ENCODE assay signal across 25 cellular contexts in the genomic region with DNA sequence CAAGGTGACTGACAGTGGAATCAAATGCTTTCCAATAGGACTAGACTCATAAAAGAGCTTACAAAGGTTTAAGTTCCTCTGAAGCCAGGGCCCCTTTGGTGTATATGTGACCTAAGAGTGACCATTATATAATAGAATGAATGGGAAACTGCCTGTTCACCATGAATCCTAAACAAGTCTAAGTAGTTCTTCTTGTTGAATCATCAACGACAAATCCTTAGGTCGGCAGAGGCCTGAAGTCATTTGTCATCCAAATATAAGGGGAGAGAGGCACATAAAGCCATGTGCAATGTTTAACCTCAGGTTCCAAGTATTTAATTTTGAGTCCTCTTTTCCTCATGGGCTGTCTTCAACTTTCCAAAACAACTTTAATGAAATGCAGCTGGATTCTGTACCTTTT.
DNase-seq lines count a peak whose midpoint lies in the region; ATAC-seq and TF ChIP-seq lines count a peak whose summit lies in the region.
"Had no signal": no experiment of that assay in that cellular context is flagged by ENCODE, and none has a peak within 500 bp of the region (broad histone marks: within the 10 kb centered on the region; RNA-seq: fewer than 3 reads in every experiment).

No MANE protein-coding gene starts in this region.

- H3K27me3 ChIP-seq in Karpas-422 (ENCODE audit: low read length) (no peaks in the 10 kb centered on the region), esophagus squamous epithelium (no peaks in the 10 kb centered on the region), dorsolateral prefrontal cortex (no peaks in the 10 kb centered on the region)
- H3K27me3 ChIP-seq: heart right ventricle, thyroid gland had no signal

- TF ChIP-seq POLR2A in esophagus squamous epithelium (IDR thresholded peaks at IDR 0.05): no peak

- no peaks in the 10 kb centered on the region for H3K27me3 Mint-ChIP-seq in mesothelial cell of epicardium (ENCODE audit: low read depth)
- no peaks in the 10 kb centered on the region for H3K27me3 Mint-ChIP-seq in activated T-helper 17 cell treated with anti-CD3 and anti-CD28 coated beads, Interleukin-2, amount 50 U/mL, for 72 hours
- H3K27me3 Mint-ChIP-seq: central memory CD8-positive, alpha-beta T cell had no signal

- H3K36me3 ChIP-seq in Karpas-422 (ENCODE audit: insufficient read depth, low read length) (no peaks in the 10 kb centered on the region), esophagus squamous epithelium (no peaks in the 10 kb centered on the region)
- H3K36me3 ChIP-seq: heart right ventricle, thyroid gland had no signal

- H3K9me3 Mint-ChIP-seq in mesothelial cell of epicardium: no peaks in the 10 kb centered on the region
- H3K9me3 Mint-ChIP-seq in activated T-helper 17 cell treated with anti-CD3 and anti-CD28 coated beads, Interleukin-2, amount 50 U/mL, for 72 hours: no peaks in the 10 kb centered on the region
- H3K9me3 Mint-ChIP-seq: CD14-positive monocyte; central memory CD8-positive, alpha-beta T cell; GM23338 had no signal

- no peak overlapping the region for H3K9ac ChIP-seq in Karpas-422 (ENCODE audit: low read length)

- ATAC-seq in esophagus mucosa: peak; percentile 66
- no peak for ATAC-seq in activated T-helper 17 cell treated with anti-CD3 and anti-CD28 coated beads, Interleukin-2, amount 50 U/mL, for 72 hours (replicated peaks)
- ATAC-seq: GM23338, K562 had no signal

- peaks cover 73% of the 10 kb centered on the region for H3K4me1 Mint-ChIP-seq in mesothelial cell of epicardium
- no peaks in the 10 kb centered on the region for H3K4me1 Mint-ChIP-seq in activated T-helper 17 cell treated with anti-CD3 and anti-CD28 coated beads, Interleukin-2, amount 50 U/mL, for 72 hours
- H3K4me1 Mint-ChIP-seq: CD14-positive monocyte; central memory CD8-positive, alpha-beta T cell had no signal

- peak; percentile 35 for DNase-seq in EH (ENCODE audit: low read depth)
- DNase-seq in Karpas-422: peak; percentile 38
- no peak for DNase-seq in mesothelial cell of epicardium (ENCODE audit: low spot score in 2 of 2, unreplicated experiment in 2 of 2)
- DNase-seq in coronary artery (ENCODE audit: low spot score): no peak
- DNase-seq in esophagus squamous epithelium (lab: John Stamatoyannopoulos, UW): no peak
- DNase-seq in dorsolateral prefrontal cortex: no peak
- DNase-seq: activated CD4-positive, alpha-beta T cell treated with anti-CD3 and anti-CD28 coated beads, Interleukin-2, amount 50 U/mL, for 4 hours; activated gamma-delta T cell treated with Interleukin-2 at 50 U/mL for 16 hours; amygdala; erythroblast; heart right ventricle; MV-4-11; NCI-H1694 treated with DMSO at 0.1 percent for 48 hours; NCI-H345; nucleus accumbens; OCI-M1; retina; thyroid gland had no signal

- H3K27ac Mint-ChIP-seq in mesothelial cell of epicardium: peak overlapping the region; percentile 27
- H3K27ac Mint-ChIP-seq in activated T-helper 17 cell treated with anti-CD3 and anti-CD28 coated beads, Interleukin-2, amount 50 U/mL, for 72 hours: no peak overlapping the region
- H3K27ac Mint-ChIP-seq: CD14-positive monocyte, GM23338 had no signal

- no peak overlapping the region for H3K27ac ChIP-seq in Karpas-422 (ENCODE audit: low read length)
- no peak overlapping the region for H3K27ac ChIP-seq in coronary artery
- peak overlapping the region in 2 of 4 donors; percentile 20 to 36 for H3K27ac ChIP-seq in esophagus squamous epithelium
- no peak overlapping the region for H3K27ac ChIP-seq in dorsolateral prefrontal cortex
- H3K27ac ChIP-seq: thyroid gland had no signal

- no peaks in the 10 kb centered on the region for H3K36me3 Mint-ChIP-seq in mesothelial cell of epicardium
- H3K36me3 Mint-ChIP-seq in activated T-helper 17 cell treated with anti-CD3 and anti-CD28 coated beads, Interleukin-2, amount 50 U/mL, for 72 hours (ENCODE audit: low read depth): no peaks in the 10 kb centered on the region
- H3K36me3 Mint-ChIP-seq: CD14-positive monocyte had no signal

- TF ChIP-seq CTCF in mesothelial cell of epicardium (IDR thresholded peaks at IDR 0.05; ENCODE audit: unreplicated experiment) (no peak), coronary artery (IDR thresholded peaks at IDR 0.05) (no peak), esophagus squamous epithelium (IDR thresholded peaks at IDR 0.05) (no peak), dorsolateral prefrontal cortex (IDR thresholded peaks at IDR 0.05 in 54 of 56, conservative IDR thresholded peaks at IDR 0.05 in 2 of 56; ENCODE audit: low read depth in 1 of 56, partially characterized antibody in 56 of 56) (no peak)

- H3K4me3 ChIP-seq in Karpas-422 (ENCODE audit: low read length) (no peak overlapping the region), coronary artery (no peak overlapping the region), esophagus squamous epithelium (no peak overlapping the region), dorsolateral prefrontal cortex (no peak overlapping the region)
- H3K4me3 ChIP-seq: GM12878, GM23338, heart right ventricle, K562, thyroid gland had no signal

- no peaks in the 10 kb centered on the region for H3K9me2 ChIP-seq in Karpas-422 (replicated peaks; ENCODE audit: insufficient read depth, low read length)

- H3K4me1 ChIP-seq in Karpas-422 (ENCODE audit: low read length) (peaks cover 10% of the 10 kb centered on the region), esophagus squamous epithelium (peaks cover 0 to 17% (median 0%) of the 10 kb centered on the region in 3 donors)
- H3K4me1 ChIP-seq: thyroid gland had no signal

- H3K4me2 ChIP-seq in Karpas-422 (ENCODE audit: low read depth, low read length, poor library complexity, severe bottlenecking): no peak overlapping the region
- H3K4me2 ChIP-seq: GM23338 had no signal

- no peak overlapping the region for H2AFZ ChIP-seq in Karpas-422 (ENCODE audit: low read length)
- H2AFZ ChIP-seq: GM23338 had no signal

- 0 out of 2 replicates have a peak, but pooled peaks cover 18% of the 10 kb centered on the region for H4K20me1 ChIP-seq in Karpas-422 (ENCODE audit: insufficient read depth, low read depth, low read length)

- WGBS in esophagus squamous epithelium, 2 donors: 15 to 33% methylated on average over 2 of the region's 2 CpGs

- no peak overlapping the region for H3K4me3 Mint-ChIP-seq in mesothelial cell of epicardium
- no peak overlapping the region for H3K4me3 Mint-ChIP-seq in activated T-helper 17 cell treated with anti-CD3 and anti-CD28 coated beads, Interleukin-2, amount 50 U/mL, for 72 hours
- H3K4me3 Mint-ChIP-seq: CD14-positive monocyte; central memory CD8-positive, alpha-beta T cell; GM23338 had no signal

- intact Hi-C loops in esophagus squamous epithelium (cut with DNase I) (loop anchor here (5.0 to 10.0 kb wide), 2 partner anchors 437 to 610 kb away; no protein-coding TSS in a partner anchor), dorsolateral prefrontal cortex (cut with DNase I) (loop anchor here (5.0 to 10.0 kb wide), 7 partner anchors 117 to 750 kb away; no protein-coding TSS in a partner anchor)

- H3K9me3 ChIP-seq in Karpas-422 (ENCODE audit: low read length) (no peaks in the 10 kb centered on the region), esophagus squamous epithelium (no peaks in the 10 kb centered on the region)
- H3K9me3 ChIP-seq: heart right ventricle, thyroid gland had no signal

- no peaks in the 10 kb centered on the region for H3K79me2 ChIP-seq in Karpas-422 (ENCODE audit: low read length)

Comparison
In these comparisons a context has a peak if more than half of its experiments do, and no peak if none do; other contexts are left out.
1. DNase-seq: peak in EH (single experiment) and Karpas-422 (single experiment); none in mesothelial cell of epicardium (0 of 2), coronary artery (single experiment), esophagus squamous epithelium (single experiment) and dorsolateral prefrontal cortex (0 of 10).